In the genomic region with DNA sequence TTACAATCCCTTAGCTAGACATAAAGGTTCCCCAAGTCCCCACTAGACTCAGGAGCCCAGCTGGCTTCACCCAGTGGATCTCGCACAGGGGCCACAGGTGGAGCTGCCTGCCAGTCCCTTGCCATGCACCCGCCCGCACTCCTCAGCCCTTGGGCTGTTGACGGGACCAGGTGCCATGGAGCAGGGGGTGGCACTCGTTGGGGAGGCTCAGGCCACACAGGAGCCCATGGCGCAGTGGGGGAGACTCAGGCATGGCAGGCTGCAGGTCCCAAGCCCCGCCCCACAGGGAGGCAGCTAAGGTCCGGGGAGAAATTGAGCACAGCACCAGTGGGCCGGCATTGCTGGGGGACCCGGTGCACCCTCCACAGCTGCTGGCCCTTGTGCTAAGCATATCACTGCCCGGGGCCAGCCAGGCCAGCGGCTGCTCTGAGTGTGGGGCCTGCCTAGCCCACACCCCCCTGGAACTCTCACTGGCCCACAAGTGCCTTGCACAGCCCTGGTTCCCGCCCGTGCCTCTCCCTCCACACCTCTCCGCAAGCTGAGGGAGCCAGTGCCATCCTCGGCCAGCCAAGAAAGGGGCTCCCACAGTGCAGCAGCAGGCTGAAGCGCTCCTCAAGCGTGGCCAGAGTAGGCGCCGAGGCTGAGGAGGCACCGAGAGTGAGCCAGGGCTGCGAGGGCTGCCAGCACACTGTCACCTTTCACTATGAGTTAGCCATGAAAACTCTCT, we compare ENCODE assay signal across 24 cellular contexts.
A peak's percentile ranks its signal among the peaks of the same experiment; 100 is the strongest.
DNase-seq lines count a peak whose midpoint lies in the region; ATAC-seq lines count a peak whose summit lies in the region.
"Had no signal": no experiment of that assay in that cellular context is flagged by ENCODE, and none has a peak within 500 bp of the region (broad histone marks: within the 10 kb centered on the region; RNA-seq: fewer than 3 reads in every experiment).

No MANE protein-coding gene starts in this region.

- H4K91ac ChIP-seq in neuronal stem cell (ENCODE audit: low read depth, low read length, poor library complexity), result no peak overlapping the region

- H3K4me2 ChIP-seq in neuronal stem cell (ENCODE audit: insufficient read depth, low read length, poor library complexity, severe bottlenecking), result no peak overlapping the region
- H3K4me2 ChIP-seq: A549; BLaER1 treated with 17β-estradiol and CSF1 and Interleukin-3, amounts not matched to agents 10 nM and 100 nM; GM23338 had no signal

- H2AFZ ChIP-seq in neuronal stem cell (ENCODE audit: low read length), result no peak overlapping the region
- H2AFZ ChIP-seq: GM23338 had no signal

- H3K4ac ChIP-seq in neuronal stem cell (ENCODE audit: low read length), result no peak overlapping the region

- H3K27ac ChIP-seq in neuronal stem cell (replicated peaks; ENCODE audit: low read length), result no peak overlapping the region
- H3K27ac ChIP-seq: 22Rv1; A549; BLaER1 treated with 17β-estradiol and CSF1 and Interleukin-3, amounts not matched to agents 10 nM and 100 nM had no signal

- no peak overlapping the region for H3K23ac ChIP-seq in neuronal stem cell (ENCODE audit: low read depth, low read length, poor library complexity)

- no CpG with 5 or more reads among the region's 22 CpGs for WGBS in neuronal stem cell (ENCODE audit: extremely low coverage in 2 of 2, insufficient read length in 2 of 2, insufficient replicate concordance in 1 of 2), 2 donors

- peaks cover 0 to 10% of the 10 kb centered on the region in 2 donors for H3K4me1 ChIP-seq in neuronal stem cell (ENCODE audit: control insufficient read depth in 2 of 2, insufficient read depth in 1 of 2, low read depth in 1 of 2, low read length in 2 of 2)
- H3K4me1 ChIP-seq: A549; BE2C; BLaER1 treated with 17β-estradiol and CSF1 and Interleukin-3, amounts not matched to agents 10 nM and 100 nM had no signal

- peak; percentile 43 for DNase-seq in activated CD8-positive, alpha-beta memory T cell treated with anti-CD3 and anti-CD28 coated beads for 24 hours
- DNase-seq in activated CD8-positive, alpha-beta memory T cell treated with anti-CD3 and anti-CD28 coated beads, Interleukin-2, amount 50 U/mL, for 48 hours, result no peak
- DNase-seq in neuronal stem cell (ENCODE audit: low spot score) (no peak), A172 (ENCODE audit: low spot score) (no peak), midbrain (lab: John Stamatoyannopoulos, UW) (no peak)
- DNase-seq in stimulated activated effector memory CD8-positive, alpha-beta T cell treated with anti-CD3 and anti-CD28 coated beads, Interleukin-12 subunit alpha, Interleukin-12 subunit beta, amount 100 ng/mL, for 72 hours (ENCODE audit: low spot score in 2 of 2), result peak in 1 of 2 donors; percentile 38
- DNase-seq: ACHN; AML-193; BE2C; CD4-positive, alpha-beta T cell; CD8-positive, alpha-beta memory T cell; DMS 273 treated with DMSO at 0.1 percent for 48 hours; DMS79; EL; GDM1; H9 had no signal

- H3K14ac ChIP-seq in neuronal stem cell (ENCODE audit: low read length), result no peak overlapping the region

- H3K36me3 ChIP-seq in neuronal stem cell (replicated peaks in 1 of 2; ENCODE audit: control insufficient read depth in 2 of 2, insufficient read depth in 2 of 2, low read length in 2 of 2), result peaks cover 8 to 60% of the 10 kb centered on the region in 2 donors

- H3K27ac Mint-ChIP-seq in activated T-helper 17 cell treated with anti-CD3 and anti-CD28 coated beads, Interleukin-2, amount 50 U/mL, for 72 hours, result no peak overlapping the region
- H3K27ac Mint-ChIP-seq in stimulated activated effector memory CD8-positive, alpha-beta T cell treated with anti-CD3 and anti-CD28 coated beads, Interleukin-12 subunit alpha, Interleukin-12 subunit beta, amount 100 ng/mL, for 72 hours, result no peak overlapping the region
- H3K27ac Mint-ChIP-seq: CD14-positive monocyte; CD4-positive, alpha-beta T cell; GM23338; H9 had no signal

- H3K79me1 ChIP-seq in neuronal stem cell (ENCODE audit: low read depth, low read length), result peaks cover 3% of the 10 kb centered on the region

- H3K4me3 ChIP-seq in neuronal stem cell (ENCODE audit: low read length in 2 of 2), result no peak overlapping the region
- H3K4me3 ChIP-seq: A549; BLaER1 treated with 17β-estradiol and CSF1 and Interleukin-3, amounts not matched to agents 10 nM and 100 nM; GM23338 had no signal

- no peaks in the 10 kb centered on the region for H3K27me3 Mint-ChIP-seq in activated T-helper 17 cell treated with anti-CD3 and anti-CD28 coated beads, Interleukin-2, amount 50 U/mL, for 72 hours
- H3K27me3 Mint-ChIP-seq: CD4-positive, alpha-beta T cell had no signal

- no peak overlapping the region for H2BK5ac ChIP-seq in neuronal stem cell (ENCODE audit: low read length)

- peak overlapping the region; percentile 81 for H2AK5ac ChIP-seq in neuronal stem cell (ENCODE audit: low read depth, low read length)

- peak; percentile 14 for ATAC-seq in activated T-helper 17 cell treated with anti-CD3 and anti-CD28 coated beads, Interleukin-2, amount 50 U/mL, for 72 hours (replicated peaks)
- ATAC-seq in stimulated activated effector memory CD8-positive, alpha-beta T cell treated with anti-CD3 and anti-CD28 coated beads, Interleukin-12 subunit alpha, Interleukin-12 subunit beta, amount 100 ng/mL, for 72 hours, result peak; percentile 52
- no peak for ATAC-seq in HG02623 (IDR thresholded peaks at IDR 0.05; ENCODE audit: unreplicated experiment)
- ATAC-seq: A549, GM23338, HCT116 had no signal

- no peak overlapping the region for H2BK12ac ChIP-seq in neuronal stem cell (ENCODE audit: low read length)

- no peak overlapping the region for H4K8ac ChIP-seq in neuronal stem cell (ENCODE audit: low read depth, low read length)

- no peak overlapping the region for H2BK15ac ChIP-seq in neuronal stem cell (ENCODE audit: low read length)

- H3K9ac ChIP-seq in neuronal stem cell (ENCODE audit: low read depth, low read length, poor library complexity), result no peak overlapping the region
- H3K9ac ChIP-seq: BLaER1 treated with 17β-estradiol and CSF1 and Interleukin-3, amounts not matched to agents 10 nM and 100 nM had no signal

- H3K18ac ChIP-seq in neuronal stem cell (ENCODE audit: low read length), result peak overlapping the region; percentile 87

- no peak overlapping the region for H3K4me3 Mint-ChIP-seq in activated T-helper 17 cell treated with anti-CD3 and anti-CD28 coated beads, Interleukin-2, amount 50 U/mL, for 72 hours
- H3K4me3 Mint-ChIP-seq in stimulated activated effector memory CD8-positive, alpha-beta T cell treated with anti-CD3 and anti-CD28 coated beads, Interleukin-12 subunit alpha, Interleukin-12 subunit beta, amount 100 ng/mL, for 72 hours, result no peak overlapping the region
- H3K4me3 Mint-ChIP-seq: CD14-positive monocyte; CD4-positive, alpha-beta T cell; CD8-positive, alpha-beta memory T cell; GM23338; H9 had no signal

- H3K27me3 ChIP-seq in neuronal stem cell (ENCODE audit: control insufficient read depth in 3 of 3, insufficient read depth in 3 of 3, low read depth in 1 of 3, low read length in 3 of 3), result no peaks in the 10 kb centered on the region
- H3K27me3 ChIP-seq: BE2C; BLaER1 treated with 17β-estradiol and CSF1 and Interleukin-3, amounts not matched to agents 10 nM and 100 nM had no signal

- peaks cover 0 to 2% of the 10 kb centered on the region in 2 donors for H3K9me3 ChIP-seq in neuronal stem cell (replicated peaks in 1 of 2; ENCODE audit: control insufficient read depth in 2 of 2, insufficient read depth in 1 of 2, low read depth in 1 of 2, low read length in 2 of 2)
- H3K9me3 ChIP-seq: A549, BE2C had no signal

- H3K4me1 Mint-ChIP-seq in activated T-helper 17 cell treated with anti-CD3 and anti-CD28 coated beads, Interleukin-2, amount 50 U/mL, for 72 hours, result no peaks in the 10 kb centered on the region
- peaks cover 9% of the 10 kb centered on the region for H3K4me1 Mint-ChIP-seq in stimulated activated effector memory CD8-positive, alpha-beta T cell treated with anti-CD3 and anti-CD28 coated beads, Interleukin-12 subunit alpha, Interleukin-12 subunit beta, amount 100 ng/mL, for 72 hours
- H3K4me1 Mint-ChIP-seq: CD14-positive monocyte; CD8-positive, alpha-beta memory T cell had no signal

- H3K9me3 Mint-ChIP-seq in activated T-helper 17 cell treated with anti-CD3 and anti-CD28 coated beads, Interleukin-2, amount 50 U/mL, for 72 hours, result peaks cover 3% of the 10 kb centered on the region
- peaks cover 2% of the 10 kb centered on the region for H3K9me3 Mint-ChIP-seq in stimulated activated effector memory CD8-positive, alpha-beta T cell treated with anti-CD3 and anti-CD28 coated beads, Interleukin-12 subunit alpha, Interleukin-12 subunit beta, amount 100 ng/mL, for 72 hours

- no peaks in the 10 kb centered on the region for H3K36me3 Mint-ChIP-seq in activated T-helper 17 cell treated with anti-CD3 and anti-CD28 coated beads, Interleukin-2, amount 50 U/mL, for 72 hours (ENCODE audit: low read depth)
- no peaks in the 10 kb centered on the region for H3K36me3 Mint-ChIP-seq in stimulated activated effector memory CD8-positive, alpha-beta T cell treated with anti-CD3 and anti-CD28 coated beads, Interleukin-12 subunit alpha, Interleukin-12 subunit beta, amount 100 ng/mL, for 72 hours

- H2BK120ac ChIP-seq in neuronal stem cell (ENCODE audit: low read depth, low read length), result no peak overlapping the region
